25 cellular contexts compared by ENCODE assay signal in genomic region chr12:18576104-18576622, GRCh38.
A peak's percentile ranks its signal among the peaks of the same experiment; 100 is the strongest.
DNase-seq lines count a peak whose midpoint lies in the region; ATAC-seq, FAIRE-seq and TF ChIP-seq lines count a peak whose summit lies in the region.
"Had no signal": no experiment of that assay in that cellular context is flagged by ENCODE, and none has a peak within 500 bp of the region (broad histone marks: within the 10 kb centered on the region; RNA-seq: fewer than 3 reads in every experiment).

No MANE protein-coding gene starts in this region.

- DNase-seq in AG20443 (ENCODE audit: low spot score) (peak; percentile 14), LHCN-M2 (ENCODE audit: low read depth) (peak; percentile 20), bronchial epithelial cell (ENCODE audit: low read depth) (peak; percentile 77), hepatic stellate cell (ENCODE audit: low spot score) (peak; percentile 4), BE2C (no peak), Right ventricle myocardium inferior (ENCODE audit: missing footprints) (no peak), left ventricle myocardium superior (no peak), stomach (no peak)
- DNase-seq: activated CD4-positive, alpha-beta T cell treated with anti-CD3 and anti-CD28 coated beads for 36 hours; activated naive CD4-positive, alpha-beta T cell treated with Interleukin-2 at 50 U/mL for 16 hours; activated T-cell treated with anti-CD3 and anti-CD28 coated beads, Interleukin-2, amount 50 U/mL, for 4 hours; anterior cingulate cortex; left ventricle myocardium inferior; MV-4-11; NCI-H1694 treated with DMSO at 0.1 percent for 48 hours; SHP77 treated with DMSO at 0.1 percent for 48 hours; stimulated activated CD4-positive, alpha-beta T cell treated with anti-CD3 and anti-CD28 coated beads, Interleukin-1b, Interleukin-23, amount 100 ng/mL, for 48 hours; T-cell had no signal

- H3K4me1 ChIP-seq in BE2C (no peaks in the 10 kb centered on the region; the same call in 1 of the 2 replicates), stomach (no peaks in the 10 kb centered on the region)
- H3K4me1 ChIP-seq: left ventricle myocardium inferior, suprapubic skin had no signal

- H3K36me3 ChIP-seq in bronchial epithelial cell (ENCODE audit: control insufficient read depth, insufficient read depth, low read length) (no peaks in the 10 kb centered on the region), BE2C (no peaks in the 10 kb centered on the region), stomach (peaks cover 0 to 10% (median 5%) of the 10 kb centered on the region in 4 donors)
- H3K36me3 ChIP-seq: left ventricle myocardium inferior, suprapubic skin had no signal

- no peaks in the 10 kb centered on the region for H3K27me3 ChIP-seq in bronchial epithelial cell (ENCODE audit: control insufficient read depth, insufficient read depth, low read length)
- H3K27me3 ChIP-seq in BE2C, result no peaks in the 10 kb centered on the region
- H3K27me3 ChIP-seq in stomach, result no peaks in the 10 kb centered on the region
- H3K27me3 ChIP-seq: suprapubic skin had no signal

- TF ChIP-seq CTCF in bronchial epithelial cell (IDR thresholded peaks at IDR 0.05; ENCODE audit: insufficient read depth, low read length, severe bottlenecking) (no peak), BE2C (IDR thresholded peaks at IDR 0.05; ENCODE audit: low read depth, low read length) (no peak), stomach (IDR thresholded peaks at IDR 0.05) (no peak)

- H3K27ac ChIP-seq in stomach, result no peak overlapping the region
- H3K27ac ChIP-seq: C4-2B, left ventricle myocardium inferior, skin epidermis, suprapubic skin had no signal

- no peaks in the 10 kb centered on the region for H3K9me3 ChIP-seq in BE2C
- H3K9me3 ChIP-seq in stomach, result no peaks in the 10 kb centered on the region
- H3K9me3 ChIP-seq: suprapubic skin had no signal

- 77 to 86% (median 83%) methylated on average over 1 of the region's 1 CpG for whole genome bisulfite sequencing in stomach, 5 donors

- intact Hi-C loops in Right ventricle myocardium inferior (cut with DNase I), result no loop called here
- intact Hi-C loops in left ventricle myocardium superior (cut with micrococcal nuclease), result no loop called here
- intact Hi-C loops in stomach (cut with DNase I; ENCODE audit: low total_unique reads), result no loop called here

- no peak for TF ChIP-seq EP300 in stomach (IDR thresholded peaks at IDR 0.05)

- FAIRE-seq in bronchial epithelial cell (lab: Jason Lieb, UNC), result no peak
- FAIRE-seq: GM18507, K562, TTC549 had no signal

- no peak for ATAC-seq in Right ventricle myocardium inferior
- no peak for ATAC-seq in left ventricle myocardium superior
- ATAC-seq: activated CD4-positive, alpha-beta T cell treated with anti-CD3 and anti-CD28 coated beads for 36 hours; activated T-cell treated with anti-CD3 and anti-CD28 coated beads, Interleukin-2, amount 50 U/mL, for 4 hours; HCT116; K562; T-cell had no signal

- TF ChIP-seq POLR2A in stomach (IDR thresholded peaks at IDR 0.05), result no peak

- H3K4me3 ChIP-seq in bronchial epithelial cell (ENCODE audit: low read depth, low read length) (no peak overlapping the region), BE2C (ENCODE audit: low read depth, low read length) (no peak overlapping the region), stomach (no peak overlapping the region)
- H3K4me3 ChIP-seq: K562, left ventricle myocardium inferior, skin epidermis, suprapubic skin had no signal

Comparison
In these comparisons a context has a peak if more than half of its experiments do, and no peak if none do; other contexts are left out.
1. DNase-seq: peak in AG20443 (single experiment), LHCN-M2 (single experiment), bronchial epithelial cell (single experiment) and hepatic stellate cell (single experiment); none in BE2C (single experiment), Right ventricle myocardium inferior (single experiment), left ventricle myocardium superior (single experiment) and stomach (single experiment).